22 cellular contexts compared by ENCODE assay signal in the genomic region with DNA sequence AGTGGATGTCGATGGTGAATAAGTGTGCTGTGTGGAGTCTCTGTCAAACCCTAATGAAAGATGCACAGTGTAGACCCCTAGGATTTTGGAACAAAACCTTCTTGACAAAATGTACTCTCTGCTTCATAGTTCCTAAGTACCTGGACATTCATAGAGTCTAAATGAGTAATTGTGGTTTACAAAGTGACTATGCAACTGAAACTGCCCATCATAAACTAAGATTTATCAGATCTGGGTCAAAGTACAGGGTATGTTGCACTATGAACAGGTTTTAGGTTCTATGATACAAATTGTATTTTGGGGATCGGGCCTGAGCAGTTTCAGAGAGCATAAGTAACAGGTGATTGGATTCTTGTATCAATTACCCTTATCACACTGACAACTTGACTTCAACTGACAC.
"Had no signal": no experiment of that assay in that cellular context is flagged by ENCODE, and none has a peak within 500 bp of the region (broad histone marks: within the 10 kb centered on the region; RNA-seq: fewer than 3 reads in every experiment).

No MANE protein-coding gene starts in this region.

- FAIRE-seq: astrocyte, endothelial cell of umbilical vein had no signal

- H3K36me3 ChIP-seq: adrenal gland, tibial nerve, uterus had no signal

- H3K27me3 Mint-ChIP-seq: memory B cell; naive B cell; stimulated activated naive CD8-positive, alpha-beta T cell treated with anti-CD3 and anti-CD28 coated beads, Interleukin-15, Interleukin-2, amounts not matched to agents 100 ng/mL and 50 ng/mL, for 24 hours had no signal

- H3K36me3 Mint-ChIP-seq: activated naive CD4-positive, alpha-beta T cell treated with anti-CD3 and anti-CD28 coated beads, Interleukin-2, amount 50 U/mL, for 72 hours; memory B cell; naive B cell had no signal

- H3K27ac Mint-ChIP-seq: activated naive CD4-positive, alpha-beta T cell treated with anti-CD3 and anti-CD28 coated beads, Interleukin-2, amount 50 U/mL, for 72 hours; memory B cell; stimulated activated naive CD8-positive, alpha-beta T cell treated with anti-CD3 and anti-CD28 coated beads, Interleukin-15, Interleukin-2, amounts not matched to agents 100 ng/mL and 50 ng/mL, for 24 hours had no signal

- H3K4me1 ChIP-seq: adrenal gland, uterus had no signal

- H3K4me3 Mint-ChIP-seq: memory B cell; naive B cell; neural crest cell; stimulated activated naive CD8-positive, alpha-beta T cell treated with anti-CD3 and anti-CD28 coated beads, Interleukin-15, Interleukin-2, amounts not matched to agents 100 ng/mL and 50 ng/mL, for 24 hours had no signal

- DNase-seq: activated CD4-positive, alpha-beta T cell treated with anti-CD3 and anti-CD28 coated beads for 1 hour; activated gamma-delta T cell treated with Interleukin-2 at 50 U/mL for 16 hours; adrenal gland; dermis blood vessel endothelial cell; effector memory CD4-positive, alpha-beta T cell; foreskin fibroblast; glutamatergic neuron; hypothalamus; islet precursor cell; left ventricle myocardium superior; naive B cell; stimulated activated CD4-positive, alpha-beta T cell treated with anti-CD3 and anti-CD28 coated beads, Interleukin-2, amount 100 ng/mL, for 24 hours; T-helper 2 cell; uterus had no signal

- H3K4me1 Mint-ChIP-seq: memory B cell, naive B cell had no signal

- H3K27ac ChIP-seq: adrenal gland, tibial nerve, uterus, VCaP had no signal

- ATAC-seq: activated naive CD4-positive, alpha-beta T cell treated with anti-CD3 and anti-CD28 coated beads, Interleukin-2, amount 50 U/mL, for 72 hours; left ventricle myocardium superior had no signal

- H3K9me3 Mint-ChIP-seq: neural crest cell had no signal

- H3K4me3 ChIP-seq: adrenal gland, tibial nerve, uterus had no signal

- H3K27me3 ChIP-seq: adrenal gland, tibial nerve, uterus had no signal

- H3K9me3 ChIP-seq: adrenal gland, tibial nerve, uterus had no signal
